Comparison of ENCODE assay signal across 14 cellular contexts in genomic region chr9:133917407-133917806, GRCh38.
"Had no signal": no experiment of that assay in that cellular context is flagged by ENCODE, and none has a peak within 500 bp of the region (broad histone marks: within the 10 kb centered on the region; RNA-seq: fewer than 3 reads in every experiment).

No MANE protein-coding gene starts in this region.

- H3K27ac ChIP-seq: thyroid gland had no signal

- H3K9me3 ChIP-seq: stomach, thyroid gland had no signal

- H3K27me3 ChIP-seq: stomach, thyroid gland had no signal

- H3K4me3 ChIP-seq: lung, stomach, thyroid gland had no signal

- DNase-seq: activated CD4-positive, alpha-beta T cell treated with anti-CD3 and anti-CD28 coated beads, Interleukin-2, amount 50 U/mL, for 4 hours; activated CD4-positive, CD25-positive, alpha-beta regulatory T cell treated with anti-CD3 and anti-CD28 coated beads, Interleukin-2, amount 50 U/mL, for 72 hours; activated effector memory CD4-positive, alpha-beta T cell treated with Interleukin-2 at 50 U/mL for 16 hours; activated T-cell treated with anti-CD3 and anti-CD28 coated beads, Interleukin-2, amount 50 U/mL, for 1 hour; effector CD4-positive, alpha-beta T cell; foreskin melanocyte; kidney; nephron progenitor cell; stimulated activated CD4-positive, alpha-beta T cell treated with anti-CD3 and anti-CD28 coated beads, Interleukin-15, amount 100 ng/mL, for 24 hours; stimulated activated CD4-positive, alpha-beta T cell treated with anti-CD3 and anti-CD28 coated beads, Interleukin-4, amount 100 ng/mL, for 24 hours; stomach; thyroid gland had no signal

- H3K36me3 Mint-ChIP-seq: activated naive CD4-positive, alpha-beta T cell treated with anti-CD3 and anti-CD28 coated beads, Interleukin-2, amount 50 U/mL, for 24 hours had no signal

- H3K27ac Mint-ChIP-seq: activated naive CD4-positive, alpha-beta T cell treated with anti-CD3 and anti-CD28 coated beads, Interleukin-2, amount 50 U/mL, for 24 hours had no signal

- H3K9me3 Mint-ChIP-seq: activated naive CD4-positive, alpha-beta T cell treated with anti-CD3 and anti-CD28 coated beads, Interleukin-2, amount 50 U/mL, for 24 hours; nephron progenitor cell had no signal

- H3K4me1 Mint-ChIP-seq: activated naive CD4-positive, alpha-beta T cell treated with anti-CD3 and anti-CD28 coated beads, Interleukin-2, amount 50 U/mL, for 24 hours had no signal

- H3K4me3 Mint-ChIP-seq: activated naive CD4-positive, alpha-beta T cell treated with anti-CD3 and anti-CD28 coated beads, Interleukin-2, amount 50 U/mL, for 24 hours; nephron progenitor cell had no signal

- H3K36me3 ChIP-seq: stomach, thyroid gland had no signal
